In genomic region chr6:139161817-139162284, GRCh38 we compare ENCODE assay signal across 8 cellular contexts. TPM values are rescaled to one million over a fixed set of nuclear protein-coding genes. Genes with fewer than 3 reads are reported as not detected.
DNase-seq lines count a peak whose midpoint lies in the region; ATAC-seq and TF ChIP-seq lines count a peak whose summit lies in the region.

No MANE protein-coding gene starts in this region.

- no peaks in the 10 kb centered on the region for H3K9me3 Mint-ChIP-seq in progenitor cell of endocrine pancreas (ENCODE audit: low read depth)

- peaks cover 4% of the 10 kb centered on the region for H3K36me3 Mint-ChIP-seq in progenitor cell of endocrine pancreas (ENCODE audit: insufficient read depth)

- H3K4me3 Mint-ChIP-seq in progenitor cell of endocrine pancreas (ENCODE audit: low read depth): no peak overlapping the region

- peaks cover 19% of the 10 kb centered on the region for H3K4me1 Mint-ChIP-seq in progenitor cell of endocrine pancreas (ENCODE audit: low read depth)

- peak; percentile 97 for ATAC-seq in GM19455 (IDR thresholded peaks at IDR 0.05; ENCODE audit: unreplicated experiment)
- peak; percentile 97 for ATAC-seq in HG03196 (IDR thresholded peaks at IDR 0.05; ENCODE audit: unreplicated experiment)

- H3K27ac Mint-ChIP-seq in progenitor cell of endocrine pancreas: peak overlapping the region; percentile 5

- no peak for TF ChIP-seq CTCF in progenitor cell of endocrine pancreas (IDR thresholded peaks at IDR 0.05; ENCODE audit: unreplicated experiment)

- no peaks in the 10 kb centered on the region for H3K27me3 Mint-ChIP-seq in progenitor cell of endocrine pancreas

- DNase-seq in activated CD8-positive, alpha-beta memory T cell treated with anti-CD3 and anti-CD28 coated beads, Interleukin-2, amount 50 U/mL, for 1 hour (ENCODE audit: extremely low read depth): peak; percentile 59
- DNase-seq in progenitor cell of endocrine pancreas (ENCODE audit: low spot score, unreplicated experiment) (no peak), NCI-H510A (lab: John Stamatoyannopoulos, UW) (no peak), 8988T (no peak), DMS 273 (lab: John Stamatoyannopoulos, UW; ENCODE audit: unreplicated experiment) (no peak), NCI-H1930 (lab: John Stamatoyannopoulos, UW) (no peak)

RNA-seq across cellular contexts. Expression of gene HECA, which starts 27.0 kb away (rescaled TPM):
- 10.9 TPM in 2 replicates for total RNA-seq in progenitor cell of endocrine pancreas
